Comparison of ENCODE assay signal across 8 cellular contexts in genomic region chr4:140094701-140095420, GRCh38. TPM values are rescaled to one million over a fixed set of nuclear protein-coding genes. Genes with fewer than 3 reads are reported as not detected.
DNase-seq lines count a peak whose midpoint lies in the region; ATAC-seq and TF ChIP-seq lines count a peak whose summit lies in the region.

No MANE protein-coding gene starts in this region.

- 38 to 50% methylated on average over 11 of the region's 11 CpGs for WGBS in body of pancreas, 2 donors

- peak in 1 of 7 experiments; percentile 7 for TF ChIP-seq CTCF in body of pancreas (IDR thresholded peaks at IDR 0.05)

- H3K4me1 ChIP-seq in HUES6 (ENCODE audit: control insufficient read depth, insufficient read depth, low read length): peaks cover 72% of the 10 kb centered on the region
- H3K4me1 ChIP-seq in body of pancreas: peaks cover 81% of the 10 kb centered on the region

- no peaks in the 10 kb centered on the region for H3K9me3 ChIP-seq in HUES6 (ENCODE audit: control insufficient read depth, insufficient read depth, low read depth, low read length)
- H3K9me3 ChIP-seq in T-helper 17 cell (ENCODE audit: control insufficient read depth, low read length, poor library complexity, severe bottlenecking): no peaks in the 10 kb centered on the region
- H3K9me3 ChIP-seq in body of pancreas: no peaks in the 10 kb centered on the region

- no peaks in the 10 kb centered on the region for H3K36me3 ChIP-seq in HUES6 (ENCODE audit: control insufficient read depth, insufficient read depth, low read length)
- H3K36me3 ChIP-seq in body of pancreas (replicated peaks in 1 of 2; ENCODE audit: insufficient read depth in 1 of 2, low read depth in 2 of 2): no peaks in the 10 kb centered on the region

- ATAC-seq in T-helper 17 cell (peak; percentile 65), body of pancreas (peak; percentile 62), left lobe of liver (peak; percentile 17), HG03565 (IDR thresholded peaks at IDR 0.05; ENCODE audit: unreplicated experiment) (no peak), GM19324 (IDR thresholded peaks at IDR 0.05; ENCODE audit: low FRiP score, unreplicated experiment) (no peak)

- intact Hi-C loops in body of pancreas (cut with DNase I): no loop called here

- H3K4me3 ChIP-seq in HUES6 (ENCODE audit: low read depth, low read length) (peak overlapping the region; percentile 19; the same call in 1 of the 2 replicates), body of pancreas (no peak overlapping the region)

- TF ChIP-seq POLR2A in body of pancreas (IDR thresholded peaks at IDR 0.05): peak in 2 of 3 donors; percentile 18 to 26

- H3K27ac Mint-ChIP-seq in T-helper 17 cell: peak overlapping the region; percentile 93

- H3K36me3 Mint-ChIP-seq in T-helper 17 cell (ENCODE audit: low read depth): peaks cover 2% of the 10 kb centered on the region

- peaks cover 35% of the 10 kb centered on the region for H3K4me1 Mint-ChIP-seq in T-helper 17 cell

- peak overlapping the region; percentile 60 for H3K9ac ChIP-seq in HUES6 (ENCODE audit: low read length)

- H3K27me3 ChIP-seq in HUES6 (ENCODE audit: control insufficient read depth, insufficient read depth, low read length) (no peaks in the 10 kb centered on the region), body of pancreas (no peaks in the 10 kb centered on the region)

- H3K27me3 Mint-ChIP-seq in T-helper 17 cell: no peaks in the 10 kb centered on the region

- peak overlapping the region; percentile 35; the same call in 1 of the 2 replicates for H3K27ac ChIP-seq in HUES6 (ENCODE audit: low read depth, low read length)
- peak overlapping the region; percentile 12 to 78 (median 62) for H3K27ac ChIP-seq in body of pancreas

- H3K4me3 Mint-ChIP-seq in T-helper 17 cell: peak overlapping the region; percentile 86

- DNase-seq in T-helper 17 cell (peak in 2 of 3 donors; percentile 24 to 37), body of pancreas (peak; percentile 46 to 86 (median 74)), left lobe of liver (ENCODE audit: low spot score) (peak; percentile 48), kidney tubule cell (ENCODE audit: low spot score) (no peak)
- peak in 2 of 3 donors; percentile 25 to 26 for DNase-seq in stimulated activated CD4-positive, alpha-beta T cell treated with anti-CD3 and anti-CD28 coated beads, TNF-alpha, amount 100 ng/mL, for 1 hour (ENCODE audit: low read depth in 3 of 3, low spot score in 1 of 3)

RNA-seq across cellular contexts. Expression of gene MAML3, which starts 59.1 kb away (rescaled TPM):
- total RNA-seq in T-helper 17 cell (1 to 10 TPM; 1.1 to 4.2 TPM), body of pancreas (10 to 100 TPM; 11.2 to 11.4 TPM), left lobe of liver (8.4 TPM)

Comparison
In these comparisons a context has a peak if more than half of its experiments do, and no peak if none do; other contexts are left out.
1. ATAC-seq: peak in T-helper 17 cell (single experiment), body of pancreas (single experiment) and left lobe of liver (single experiment); none in HG03565 (single experiment) and GM19324 (single experiment).